Comparison of ENCODE assay signal across 1 cellular context in the genomic region with DNA sequence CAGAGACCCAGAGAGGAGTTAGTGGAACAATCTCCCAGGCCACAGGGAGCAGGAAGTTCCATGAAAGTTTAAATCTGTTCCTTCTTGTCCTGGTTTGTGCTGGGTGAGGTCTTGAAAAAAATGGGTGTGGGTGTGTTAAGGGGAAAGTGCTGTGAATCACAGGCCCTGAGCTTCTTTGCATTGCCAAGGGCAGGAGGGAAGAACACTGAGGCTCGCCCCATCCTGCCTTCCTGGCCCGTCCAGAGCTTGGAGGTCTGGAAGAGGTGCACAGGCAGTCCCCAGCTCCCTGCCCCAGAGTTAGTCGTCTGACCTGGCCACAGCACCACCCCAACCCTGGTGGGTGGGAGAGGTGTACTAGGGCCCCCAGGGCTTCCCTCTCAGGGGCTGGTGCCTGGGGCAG.
TF ChIP-seq lines count a peak whose summit lies in the region.

No MANE protein-coding gene starts in this region.

TF ChIP-seq in HepG2, 621 proteins besides CTCF, POLR2A, EP300 and RAD21:
- TF ChIP-seq, protein P1, sequence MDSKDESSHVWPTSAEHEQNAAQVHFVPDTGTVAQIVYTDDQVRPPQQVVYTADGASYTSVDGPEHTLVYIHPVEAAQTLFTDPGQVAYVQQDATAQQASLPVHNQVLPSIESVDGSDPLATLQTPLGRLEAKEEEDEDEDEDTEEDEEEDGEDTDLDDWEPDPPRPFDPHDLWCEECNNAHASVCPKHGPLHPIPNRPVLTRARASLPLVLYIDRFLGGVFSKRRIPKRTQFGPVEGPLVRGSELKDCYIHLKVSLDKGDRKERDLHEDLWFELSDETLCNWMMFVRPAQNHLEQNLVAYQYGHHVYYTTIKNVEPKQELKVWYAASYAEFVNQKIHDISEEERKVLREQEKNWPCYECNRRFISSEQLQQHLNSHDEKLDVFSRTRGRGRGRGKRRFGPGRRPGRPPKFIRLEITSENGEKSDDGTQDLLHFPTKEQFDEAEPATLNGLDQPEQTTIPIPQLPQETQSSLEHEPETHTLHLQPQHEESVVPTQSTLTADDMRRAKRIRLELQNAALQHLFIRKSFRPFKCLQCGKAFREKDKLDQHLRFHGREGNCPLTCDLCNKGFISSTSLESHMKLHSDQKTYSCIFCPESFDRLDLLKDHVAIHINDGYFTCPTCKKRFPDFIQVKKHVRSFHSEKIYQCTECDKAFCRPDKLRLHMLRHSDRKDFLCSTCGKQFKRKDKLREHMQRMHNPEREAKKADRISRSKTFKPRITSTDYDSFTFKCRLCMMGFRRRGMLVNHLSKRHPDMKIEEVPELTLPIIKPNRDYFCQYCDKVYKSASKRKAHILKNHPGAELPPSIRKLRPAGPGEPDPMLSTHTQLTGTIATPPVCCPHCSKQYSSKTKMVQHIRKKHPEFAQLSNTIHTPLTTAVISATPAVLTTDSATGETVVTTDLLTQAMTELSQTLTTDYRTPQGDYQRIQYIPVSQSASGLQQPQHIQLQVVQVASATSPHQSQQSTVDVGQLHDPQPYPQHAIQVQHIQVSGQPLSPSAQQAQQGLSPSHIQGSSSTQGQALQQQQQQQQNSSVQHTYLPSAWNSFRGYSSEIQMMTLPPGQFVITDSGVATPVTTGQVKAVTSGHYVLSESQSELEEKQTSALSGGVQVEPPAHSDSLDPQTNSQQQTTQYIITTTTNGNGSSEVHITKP (CRISPR knock-in tag; IDR thresholded peaks at IDR 0.05; ENCODE audit: low read depth), result no peak
- peak; percentile 6; the same call in 1 of the 2 replicates for TF ChIP-seq ZFX (CRISPR knock-in tag; IDR thresholded peaks at IDR 0.05; ENCODE audit: low read depth)
